ENCODE assay signal across 1 cellular context in genomic region chr6:72621243-72622093, GRCh38.
A peak's percentile ranks its signal among the peaks of the same experiment; 100 is the strongest.
TF ChIP-seq lines count a peak whose summit lies in the region.

Gene KCNQ5 (plus strand): TSS chr6:72622064.

TF ChIP-seq in H1, 55 proteins besides CTCF, POLR2A, EP300 and RAD21 (continued from another document):
- TF ChIP-seq CHD7 (IDR thresholded peaks at IDR 0.05; ENCODE audit: insufficient replicate concordance, low read length): no peak
- peak; percentile 48; the same call in 1 of the 2 replicates for TF ChIP-seq MAX (IDR thresholded peaks at IDR 0.05)
- TF ChIP-seq E2F6 (IDR thresholded peaks at IDR 0.05): peak; percentile 54
- no peak for TF ChIP-seq ASH2L (IDR thresholded peaks at IDR 0.05; ENCODE audit: low read length)
- TF ChIP-seq RNF2 (IDR thresholded peaks at IDR 0.05; ENCODE audit: borderline replicate concordance, low read depth, low read length, missing control alignments, poor library complexity, severe bottlenecking): peak; percentile 49
- TF ChIP-seq KDM4A (IDR thresholded peaks at IDR 0.05; ENCODE audit: low read depth, low read length, severe bottlenecking): peak; percentile 67
- no peak for TF ChIP-seq SAP30 (IDR thresholded peaks at IDR 0.05; ENCODE audit: insufficient read depth, insufficient replicate concordance, low read length)
- TF ChIP-seq SUZ12 (IDR thresholded peaks at IDR 0.05; ENCODE audit: low read length): peak; percentile 83
TF ChIP-seq in H1: peak in this region for 6.
